Comparison of ENCODE assay signal across 8 cellular contexts in the genomic region with DNA sequence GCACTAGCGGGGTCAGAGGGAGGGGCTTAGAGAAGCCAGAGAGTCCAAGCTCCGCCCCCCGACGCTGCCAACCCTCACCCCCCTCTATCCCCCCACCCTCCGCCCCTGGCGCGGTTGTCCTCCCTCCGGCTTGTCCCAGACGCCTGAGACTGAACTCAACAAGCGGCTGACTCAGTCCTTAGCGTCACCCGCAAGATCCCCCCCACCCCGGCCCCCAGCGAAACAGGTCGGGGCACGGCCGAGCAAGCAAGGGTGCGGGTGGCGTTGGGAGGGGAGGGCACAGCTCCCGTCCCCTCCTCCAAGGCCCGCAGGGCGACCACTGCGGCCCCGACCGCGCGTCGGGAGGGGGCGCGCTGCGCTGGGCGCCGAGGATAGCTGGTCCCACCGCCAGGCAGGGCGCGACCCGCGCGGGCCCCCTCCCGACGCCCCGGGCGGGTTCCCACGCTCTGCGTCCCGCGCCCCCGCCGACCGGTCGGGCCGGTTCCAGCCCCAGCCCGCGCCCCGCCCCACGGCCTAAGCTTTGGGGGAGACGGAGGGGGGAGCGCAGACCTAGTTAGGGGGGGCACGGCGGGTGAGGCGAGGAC. TPM values are rescaled to one million over a fixed set of nuclear protein-coding genes. Genes with fewer than 3 reads are reported as not detected.
A peak's percentile ranks its signal among the peaks of the same experiment; 100 is the strongest.
DNase-seq lines count a peak whose midpoint lies in the region; ATAC-seq and FAIRE-seq lines count a peak whose summit lies in the region.

No MANE protein-coding gene starts in this region.

- peaks cover 51% of the 10 kb centered on the region for H3K36me3 ChIP-seq in BLaER1

- H3K4me2 ChIP-seq in BLaER1: peak overlapping the region; percentile 88

- no peaks in the 10 kb centered on the region for H3K36me3 Mint-ChIP-seq in activated CD8-positive, alpha-beta T cell treated with anti-CD3 and anti-CD28 coated beads, Interleukin-2, amount 10 ng/mL, durations not matched to agents 7 days and 5 days (ENCODE audit: low read depth)

- H3K9me3 ChIP-seq in BLaER1: no peaks in the 10 kb centered on the region

- peaks cover 52% of the 10 kb centered on the region for H3K4me1 ChIP-seq in BLaER1

- FAIRE-seq in HTR-8/SVneo (lab: Jason Lieb, UNC): peak; percentile 58

- H3K4me3 ChIP-seq in BLaER1: peak overlapping the region; percentile 61
- H3K4me3 ChIP-seq in skin epidermis: peak overlapping the region in 6 of 7 experiments; percentile 10 to 42 (median 24)

- H3K27ac ChIP-seq in BLaER1 (peak overlapping the region; percentile 64; the same call in 1 of the 2 replicates), skin epidermis (peak overlapping the region in 20 of 21 experiments; percentile 49 to 99 (median 79))

- H4K20me1 ChIP-seq in BLaER1: peaks cover 84% of the 10 kb centered on the region

- no peak overlapping the region for H3K4me3 Mint-ChIP-seq in activated CD8-positive, alpha-beta T cell treated with anti-CD3 and anti-CD28 coated beads, Interleukin-2, amount 10 ng/mL, durations not matched to agents 7 days and 5 days

- H3K27me3 ChIP-seq in BLaER1: no peaks in the 10 kb centered on the region

- ATAC-seq in activated CD8-positive, alpha-beta T cell treated with anti-CD3 and anti-CD28 coated beads, Interleukin-2, amount 10 ng/mL, durations not matched to agents 7 days and 5 days: peak; percentile 14

- DNase-seq in HTR-8/SVneo (ENCODE audit: insufficient read length, low spot score): peak; percentile 79
- DNase-seq in activated CD8-positive, alpha-beta T cell treated with anti-CD3 and anti-CD28 coated beads, Interleukin-2, amount 10 ng/mL, durations not matched to agents 7 days and 5 days: no peak
- peak; percentile 97 for DNase-seq in hepatic stellate cell (ENCODE audit: low spot score)
- no peak for DNase-seq in NCI-H187 treated with DMSO at 0.1 percent for 48 hours (lab: John Stamatoyannopoulos, UW)
- no peak for DNase-seq in SKM-1 (lab: John Stamatoyannopoulos, UW; ENCODE audit: unreplicated experiment)
- DNase-seq in NCI-H226: no peak

- H3K4me1 Mint-ChIP-seq in activated CD8-positive, alpha-beta T cell treated with anti-CD3 and anti-CD28 coated beads, Interleukin-2, amount 10 ng/mL, durations not matched to agents 7 days and 5 days (ENCODE audit: low read depth): peaks cover 8% of the 10 kb centered on the region

- H3K27ac Mint-ChIP-seq in activated CD8-positive, alpha-beta T cell treated with anti-CD3 and anti-CD28 coated beads, Interleukin-2, amount 10 ng/mL, durations not matched to agents 7 days and 5 days: no peak overlapping the region

- H3K27me3 Mint-ChIP-seq in activated CD8-positive, alpha-beta T cell treated with anti-CD3 and anti-CD28 coated beads, Interleukin-2, amount 10 ng/mL, durations not matched to agents 7 days and 5 days (ENCODE audit: low read depth): peaks cover 40% of the 10 kb centered on the region

- H3K9ac ChIP-seq in BLaER1: peak overlapping the region; percentile 48; the same call in 1 of the 2 replicates

- H3K9me3 Mint-ChIP-seq in activated CD8-positive, alpha-beta T cell treated with anti-CD3 and anti-CD28 coated beads, Interleukin-2, amount 10 ng/mL, durations not matched to agents 7 days and 5 days (ENCODE audit: insufficient read depth): no peaks in the 10 kb centered on the region

- CTCF ChIA-PET in activated CD8-positive, alpha-beta T cell treated with anti-CD3 and anti-CD28 coated beads, Interleukin-2, amount 10 ng/mL, durations not matched to agents 7 days and 5 days (lab: Charles Lee): no interaction called here

- POLR2A ChIA-PET in activated CD8-positive, alpha-beta T cell treated with anti-CD3 and anti-CD28 coated beads, Interleukin-2, amount 10 ng/mL, durations not matched to agents 7 days and 5 days (lab: Charles Lee): no interaction called here

RNA-seq across cellular contexts. Expression of gene NOTCH3, which starts 5.3 kb away (rescaled TPM):
- not detected for total RNA-seq in activated CD8-positive, alpha-beta T cell treated with anti-CD3 and anti-CD28 coated beads, Interleukin-2, amount 10 ng/mL, durations not matched to agents 7 days and 5 days

RNA-seq across cellular contexts. Expression of gene EPHX3, which starts 36.8 kb away (rescaled TPM):
- under 1 TPM; 0.21 to 0.29 TPM for total RNA-seq in activated CD8-positive, alpha-beta T cell treated with anti-CD3 and anti-CD28 coated beads, Interleukin-2, amount 10 ng/mL, durations not matched to agents 7 days and 5 days

Comparison
In these comparisons a context has a peak if more than half of its experiments do, and no peak if none do; other contexts are left out.
1. DNase-seq: peak in HTR-8/SVneo (single experiment) and hepatic stellate cell (single experiment); none in activated CD8-positive, alpha-beta T cell treated with anti-CD3 and anti-CD28 coated beads, Interleukin-2, amount 10 ng/mL, durations not matched to agents 7 days and 5 days (single experiment), NCI-H187 treated with DMSO at 0.1 percent for 48 hours (single experiment), SKM-1 (single experiment) and NCI-H226 (single experiment).